Comparison of ENCODE assay signal across 9 cellular contexts in genomic region chr3:9951598-9951961, GRCh38. TPM values are rescaled to one million over a fixed set of nuclear protein-coding genes. Genes with fewer than 3 reads are reported as not detected.
DNase-seq lines count a peak whose midpoint lies in the region; ATAC-seq, FAIRE-seq and TF ChIP-seq lines count a peak whose summit lies in the region.
"Had no signal": no experiment of that assay in that cellular context is flagged by ENCODE, and none has a peak within 500 bp of the region (broad histone marks: within the 10 kb centered on the region; RNA-seq: fewer than 3 reads in every experiment).

No MANE protein-coding gene starts in this region.

- no peaks in the 10 kb centered on the region for H4K20me1 ChIP-seq in HepG2 (ENCODE audit: insufficient read depth, low read length)

- H3K9ac ChIP-seq in HepG2 (ENCODE audit: insufficient read depth, low read depth, low read length), result no peak overlapping the region

- H3K27ac ChIP-seq in A673 (ENCODE audit: low read depth, low read length, poor library complexity, severe bottlenecking) (no peak overlapping the region), HepG2 (ENCODE audit: extremely low read length, insufficient read depth, low read length) (no peak overlapping the region)
- H3K27ac ChIP-seq: epithelial cell of prostate had no signal

- H3K4me1 ChIP-seq in A673 (ENCODE audit: insufficient read depth, low read length, poor library complexity, severe bottlenecking) (no peaks in the 10 kb centered on the region), HepG2 (ENCODE audit: insufficient read depth, low read length) (peaks cover 49% of the 10 kb centered on the region)

- peaks cover 3% of the 10 kb centered on the region for H3K79me2 ChIP-seq in HepG2 (ENCODE audit: insufficient read depth, low read length)

- FAIRE-seq in HepG2 (lab: Jason Lieb, UNC), result no peak

- in situ Hi-C loops in HepG2 (cut with HindIII; ENCODE audit: extremely low pct_ligation_motif_present, low pct_unique_long_range_greater_than_20kb), result no loop called here

- CTCF ChIA-PET in A673 (lab: Charles Lee), result no interaction called here
- CTCF ChIA-PET in HepG2 (lab: Yijun Ruan, JAX; ENCODE audit: low intra/inter-chr PET ratio, low total read pairs), result no interaction called here

- ATAC-seq in GM21723 (IDR thresholded peaks at IDR 0.05; ENCODE audit: unreplicated experiment) (peak; percentile 18), HepG2 (no peak), HG03457 (IDR thresholded peaks at IDR 0.05; ENCODE audit: unreplicated experiment) (no peak), GM18858 (IDR thresholded peaks at IDR 0.05; ENCODE audit: unreplicated experiment) (no peak)
- ATAC-seq in activated naive CD4-positive, alpha-beta T cell treated with anti-CD3 and anti-CD28 coated beads, Interleukin-2, amount 50 U/mL, for 72 hours, result peak; percentile 44 to 61

- BruUV-seq in A673 (replicated peaks; lab: Mats Ljungman, UMichigan), result no TSS peak
- BruUV-seq in HepG2 (replicated peaks; lab: Mats Ljungman, UMichigan), result no TSS peak

- intact Hi-C loops in A673 (cut with micrococcal nuclease; ENCODE audit: unreplicated experiment), result no loop called here
- intact Hi-C loops in HepG2 (cut with micrococcal nuclease; ENCODE audit: unreplicated experiment), result no loop called here

- no peak overlapping the region for H3K4me2 ChIP-seq in HepG2 (ENCODE audit: low read depth, low read length)

- no peak for TF ChIP-seq POLR2A in HepG2 (IDR thresholded peaks at IDR 0.05; ENCODE audit: insufficient read depth in 1 of 2, low read depth in 2 of 2, low read length in 2 of 2)

- H2AFZ ChIP-seq in HepG2 (ENCODE audit: low read length), result no peak overlapping the region

- TF ChIP-seq EP300 in HepG2 (IDR thresholded peaks at IDR 0.05; ENCODE audit: low read depth in 2 of 2, low read length in 2 of 2) (no peak), HepG2 (CRISPR knock-in tag; IDR thresholded peaks at IDR 0.05; ENCODE audit: borderline replicate concordance) (no peak)

- H3K27me3 ChIP-seq in A673 (replicated peaks; ENCODE audit: insufficient read depth, low read depth, low read length, poor library complexity) (no peaks in the 10 kb centered on the region), HepG2 (ENCODE audit: control insufficient read depth in 1 of 2, insufficient read depth in 2 of 2, low read length in 2 of 2) (no peaks in the 10 kb centered on the region)

- no peak for TF ChIP-seq CTCF in A673 (conservative IDR thresholded peaks at IDR 0.05; ENCODE audit: low read depth, low read length)
- TF ChIP-seq CTCF in HepG2 (CRISPR knock-in tag; IDR thresholded peaks at IDR 0.05), result no peak

- DNase-seq in A673 (ENCODE audit: low spot score) (no peak), HepG2 (ENCODE audit: low spot score) (no peak), GDM1 (lab: John Stamatoyannopoulos, UW) (no peak), NCI-H2107 treated with DMSO at 0.1 percent for 48 hours (lab: John Stamatoyannopoulos, UW; ENCODE audit: unreplicated experiment) (no peak)
- peak in 1 of 2 donors; percentile 17 for DNase-seq in activated naive CD4-positive, alpha-beta T cell treated with anti-CD3 and anti-CD28 coated beads, Interleukin-2, amount 50 U/mL, for 72 hours (ENCODE audit: low spot score in 2 of 2)

- H3K4me3 ChIP-seq in A673 (ENCODE audit: low read depth, low read length, poor library complexity, severe bottlenecking), result peak overlapping the region; percentile 60
- no peak overlapping the region for H3K4me3 ChIP-seq in HepG2 (replicated peaks in 1 of 3; ENCODE audit: insufficient read depth in 1 of 3, low read depth in 2 of 3, low read length in 3 of 3)

- H3K9me3 ChIP-seq in A673 (ENCODE audit: low read depth, low read length, poor library complexity, severe bottlenecking) (no peaks in the 10 kb centered on the region), HepG2 (ENCODE audit: low read length) (no peaks in the 10 kb centered on the region)

- H3K9me3 Mint-ChIP-seq in activated naive CD4-positive, alpha-beta T cell treated with anti-CD3 and anti-CD28 coated beads, Interleukin-2, amount 50 U/mL, for 72 hours, result no peaks in the 10 kb centered on the region

- H3K27ac Mint-ChIP-seq in activated naive CD4-positive, alpha-beta T cell treated with anti-CD3 and anti-CD28 coated beads, Interleukin-2, amount 50 U/mL, for 72 hours, result peak overlapping the region; percentile 59 to 86

- WGBS in HepG2 (ENCODE audit: low lambda C conversion rate), result 86% methylated on average over 10 of the region's 10 CpGs

- no peaks in the 10 kb centered on the region for H3K36me3 ChIP-seq in A673 (ENCODE audit: insufficient read depth, low read length, poor library complexity, severe bottlenecking)
- no peaks in the 10 kb centered on the region; a peak in 2 of 5 replicates for H3K36me3 ChIP-seq in HepG2 (replicated peaks in 1 of 2; ENCODE audit: control insufficient read depth in 1 of 2, insufficient read depth in 2 of 2, low read length in 2 of 2)

- no peak for TF ChIP-seq RAD21 in HepG2 (CRISPR knock-in tag; IDR thresholded peaks at IDR 0.05)

- H3K36me3 Mint-ChIP-seq in activated naive CD4-positive, alpha-beta T cell treated with anti-CD3 and anti-CD28 coated beads, Interleukin-2, amount 50 U/mL, for 72 hours, result no peaks in the 10 kb centered on the region

- POLR2A ChIA-PET in A673 (lab: Charles Lee; ENCODE audit: low non-redundant PET), result no interaction called here
- POLR2A ChIA-PET in HepG2 (lab: Yijun Ruan, JAX), result no interaction called here

RNA-seq across cellular contexts. Expression of gene PRRT3, which starts 0.6 kb away (rescaled TPM):
- 1.1 and 1.8 TPM in 2 replicates for total RNA-seq in A673 (2021)
- 1 to 10 TPM; 1.6 to 6.7 TPM for total RNA-seq in activated naive CD4-positive, alpha-beta T cell treated with anti-CD3 and anti-CD28 coated beads, Interleukin-2, amount 50 U/mL, for 72 hours
- total RNA-seq in HepG2 (2016; rRNA removed; fragmentation: Illumina TruSeq; extraction: Trizol), result 0.29 and 0.44 TPM in 2 replicates
- total RNA-seq in HepG2 (2016; cell fraction: cytosol; rRNA removed; fragmentation: Illumina TruSeq; extraction: Trizol; ENCODE audit: low read depth), result 0.30 and 0.44 TPM in 2 replicates
- total RNA-seq in HepG2 (2016; cell fraction: insoluble cytoplasmic fraction; rRNA removed; fragmentation: Illumina TruSeq; extraction: Trizol), result 0.19 and 0.37 TPM in 2 replicates
- 0.37 and 0.41 TPM in 2 replicates for total RNA-seq in HepG2 (2016; cell fraction: membrane; rRNA removed; fragmentation: Illumina TruSeq; extraction: Trizol)
- 0.34 and 0.47 TPM in 2 replicates for total RNA-seq in HepG2 (2016; cell fraction: nucleus; rRNA removed; fragmentation: Illumina TruSeq; extraction: Trizol)
- polyA plus RNA-seq in HepG2 (2011; rRNA removed), result 0.22 and 0.26 TPM in 2 replicates
- 0.21 and 0.32 TPM in 2 replicates for polyA plus RNA-seq in HepG2 (2011; cell fraction: cytosol; rRNA removed)
- polyA plus RNA-seq in HepG2 (2011; cell fraction: nucleus; rRNA removed), result 0.61 and 0.68 TPM in 2 replicates
- polyA plus RNA-seq in HepG2 (2012), result 0.27 and 0.59 TPM in 2 replicates
- 0.18 and 0.20 TPM in 2 replicates for polyA plus RNA-seq in HepG2 (2016; cell fraction: cytosol; fragmentation: Illumina TruSeq; extraction: Trizol; ENCODE audit: low read depth)
- 0.21 and 0.25 TPM in 2 replicates for polyA plus RNA-seq in HepG2 (2016; cell fraction: insoluble cytoplasmic fraction; fragmentation: Illumina TruSeq; extraction: Trizol; ENCODE audit: low read depth)
- polyA plus RNA-seq in HepG2 (2016; cell fraction: membrane; fragmentation: Illumina TruSeq; extraction: Trizol; ENCODE audit: low read depth), result 0.25 and 0.29 TPM in 2 replicates
- 0.30 and 0.43 TPM in 2 replicates for polyA plus RNA-seq in HepG2 (2016; cell fraction: nucleus; fragmentation: Illumina TruSeq; extraction: Trizol; ENCODE audit: insufficient read depth, low read depth)
- polyA minus RNA-seq in HepG2 (2011; rRNA and poly(A)+ RNA removed; ENCODE audit: low replicate concordance), result 0.63 and 0.66 TPM in 2 replicates
- 0.18 and 0.30 TPM in 2 replicates for polyA minus RNA-seq in HepG2 (2011; cell fraction: cytosol; rRNA and poly(A)+ RNA removed)
- 0.75 and 0.90 TPM in 2 replicates for polyA minus RNA-seq in HepG2 (2011; cell fraction: nucleus; rRNA and poly(A)+ RNA removed)

RNA-seq across cellular contexts. Expression of gene CRELD1, which starts 17.9 kb away (rescaled TPM):
- total RNA-seq in A673 (2021), result 13.2 and 20.3 TPM in 2 replicates
- 10 to 100 TPM; 23.8 to 25.0 TPM for total RNA-seq in activated naive CD4-positive, alpha-beta T cell treated with anti-CD3 and anti-CD28 coated beads, Interleukin-2, amount 50 U/mL, for 72 hours
- 12.0 and 27.1 TPM in 2 replicates for total RNA-seq in HepG2 (2016; rRNA removed; fragmentation: Illumina TruSeq; extraction: Trizol)
- 5.5 and 6.3 TPM in 2 replicates for total RNA-seq in HepG2 (2016; cell fraction: cytosol; rRNA removed; fragmentation: Illumina TruSeq; extraction: Trizol; ENCODE audit: low read depth)
- 10.5 and 28.2 TPM in 2 replicates for total RNA-seq in HepG2 (2016; cell fraction: insoluble cytoplasmic fraction; rRNA removed; fragmentation: Illumina TruSeq; extraction: Trizol)
- 8.2 and 8.3 TPM in 2 replicates for total RNA-seq in HepG2 (2016; cell fraction: membrane; rRNA removed; fragmentation: Illumina TruSeq; extraction: Trizol)
- 29.9 and 34.8 TPM in 2 replicates for total RNA-seq in HepG2 (2016; cell fraction: nucleus; rRNA removed; fragmentation: Illumina TruSeq; extraction: Trizol)
- 61.9 and 75.9 TPM in 2 replicates for polyA plus RNA-seq in HepG2 (2011; rRNA removed)
- polyA plus RNA-seq in HepG2 (2011; cell fraction: cytosol; rRNA removed), result 73.8 and 82.2 TPM in 2 replicates
- 172 and 195 TPM in 2 replicates for polyA plus RNA-seq in HepG2 (2011; cell fraction: nucleus; rRNA removed)
- 41.6 and 60.4 TPM in 2 replicates for polyA plus RNA-seq in HepG2 (2012)
- 3.9 and 4.5 TPM in 2 replicates for polyA plus RNA-seq in HepG2 (2016; cell fraction: cytosol; fragmentation: Illumina TruSeq; extraction: Trizol; ENCODE audit: low read depth)
- polyA plus RNA-seq in HepG2 (2016; cell fraction: insoluble cytoplasmic fraction; fragmentation: Illumina TruSeq; extraction: Trizol; ENCODE audit: low read depth), result 9.1 and 10.0 TPM in 2 replicates
- 6.9 and 8.5 TPM in 2 replicates for polyA plus RNA-seq in HepG2 (2016; cell fraction: membrane; fragmentation: Illumina TruSeq; extraction: Trizol; ENCODE audit: low read depth)
- polyA plus RNA-seq in HepG2 (2016; cell fraction: nucleus; fragmentation: Illumina TruSeq; extraction: Trizol; ENCODE audit: insufficient read depth, low read depth), result 74.9 and 77.9 TPM in 2 replicates
- 9.2 and 39.2 TPM in 2 replicates for polyA minus RNA-seq in HepG2 (2011; rRNA and poly(A)+ RNA removed; ENCODE audit: low replicate concordance)
- polyA minus RNA-seq in HepG2 (2011; cell fraction: cytosol; rRNA and poly(A)+ RNA removed), result 10.7 and 13.6 TPM in 2 replicates
- polyA minus RNA-seq in HepG2 (2011; cell fraction: nucleus; rRNA and poly(A)+ RNA removed), result 19.3 and 20.9 TPM in 2 replicates

RNA-seq across cellular contexts. Expression of gene IL17RC, which starts 34.7 kb away (rescaled TPM):
- 9.3 and 15.2 TPM in 2 replicates for total RNA-seq in A673 (2021)
- 1 to 10 TPM in 1 of 2 donors, under 1 TPM in 1; 0.18 to 1.5 TPM for total RNA-seq in activated naive CD4-positive, alpha-beta T cell treated with anti-CD3 and anti-CD28 coated beads, Interleukin-2, amount 50 U/mL, for 72 hours
- total RNA-seq in HepG2 (2016; rRNA removed; fragmentation: Illumina TruSeq; extraction: Trizol), result 10.7 and 20.7 TPM in 2 replicates
- total RNA-seq in HepG2 (2016; cell fraction: cytosol; rRNA removed; fragmentation: Illumina TruSeq; extraction: Trizol; ENCODE audit: low read depth), result 5.7 and 7.7 TPM in 2 replicates
- total RNA-seq in HepG2 (2016; cell fraction: insoluble cytoplasmic fraction; rRNA removed; fragmentation: Illumina TruSeq; extraction: Trizol), result 8.6 and 18.1 TPM in 2 replicates
- total RNA-seq in HepG2 (2016; cell fraction: membrane; rRNA removed; fragmentation: Illumina TruSeq; extraction: Trizol), result 11.4 and 12.8 TPM in 2 replicates
- total RNA-seq in HepG2 (2016; cell fraction: nucleus; rRNA removed; fragmentation: Illumina TruSeq; extraction: Trizol), result 21.6 and 25.0 TPM in 2 replicates
- polyA plus RNA-seq in HepG2 (2011; rRNA removed), result 24.0 and 31.7 TPM in 2 replicates
- polyA plus RNA-seq in HepG2 (2011; cell fraction: cytosol; rRNA removed), result 13.6 and 19.2 TPM in 2 replicates
- polyA plus RNA-seq in HepG2 (2011; cell fraction: nucleus; rRNA removed), result 108 and 112 TPM in 2 replicates
- 13.5 and 15.0 TPM in 2 replicates for polyA plus RNA-seq in HepG2 (2012)
- 4.6 and 5.5 TPM in 2 replicates for polyA plus RNA-seq in HepG2 (2016; cell fraction: cytosol; fragmentation: Illumina TruSeq; extraction: Trizol; ENCODE audit: low read depth)
- polyA plus RNA-seq in HepG2 (2016; cell fraction: insoluble cytoplasmic fraction; fragmentation: Illumina TruSeq; extraction: Trizol; ENCODE audit: low read depth), result 7.3 and 9.2 TPM in 2 replicates
- polyA plus RNA-seq in HepG2 (2016; cell fraction: membrane; fragmentation: Illumina TruSeq; extraction: Trizol; ENCODE audit: low read depth), result 9.4 and 10.5 TPM in 2 replicates
- polyA plus RNA-seq in HepG2 (2016; cell fraction: nucleus; fragmentation: Illumina TruSeq; extraction: Trizol; ENCODE audit: insufficient read depth, low read depth), result 42.0 and 44.2 TPM in 2 replicates
- polyA minus RNA-seq in HepG2 (2011; rRNA and poly(A)+ RNA removed; ENCODE audit: low replicate concordance), result 31.2 and 33.6 TPM in 2 replicates
- polyA minus RNA-seq in HepG2 (2011; cell fraction: cytosol; rRNA and poly(A)+ RNA removed), result 11.5 and 11.9 TPM in 2 replicates
- 21.0 and 29.7 TPM in 2 replicates for polyA minus RNA-seq in HepG2 (2011; cell fraction: nucleus; rRNA and poly(A)+ RNA removed)

RNA-seq across cellular contexts. Expression of gene EMC3, which starts 35.1 kb away (rescaled TPM):
- 43.8 and 59.5 TPM in 2 replicates for total RNA-seq in A673 (2021)
- 10 to 100 TPM; 33.6 to 42.1 TPM for total RNA-seq in activated naive CD4-positive, alpha-beta T cell treated with anti-CD3 and anti-CD28 coated beads, Interleukin-2, amount 50 U/mL, for 72 hours
- 40.8 and 66.8 TPM in 2 replicates for total RNA-seq in HepG2 (2016; rRNA removed; fragmentation: Illumina TruSeq; extraction: Trizol)
- total RNA-seq in HepG2 (2016; cell fraction: cytosol; rRNA removed; fragmentation: Illumina TruSeq; extraction: Trizol; ENCODE audit: low read depth), result 14.6 and 17.1 TPM in 2 replicates
- total RNA-seq in HepG2 (2016; cell fraction: insoluble cytoplasmic fraction; rRNA removed; fragmentation: Illumina TruSeq; extraction: Trizol), result 41.6 and 65.7 TPM in 2 replicates
- 19.9 and 22.1 TPM in 2 replicates for total RNA-seq in HepG2 (2016; cell fraction: membrane; rRNA removed; fragmentation: Illumina TruSeq; extraction: Trizol)
- 47.8 and 53.5 TPM in 2 replicates for total RNA-seq in HepG2 (2016; cell fraction: nucleus; rRNA removed; fragmentation: Illumina TruSeq; extraction: Trizol)
- polyA plus RNA-seq in HepG2 (2011; rRNA removed), result 86.6 and 90.5 TPM in 2 replicates
- 65.3 and 87.0 TPM in 2 replicates for polyA plus RNA-seq in HepG2 (2011; cell fraction: cytosol; rRNA removed)
- 27.6 and 31.9 TPM in 2 replicates for polyA plus RNA-seq in HepG2 (2011; cell fraction: nucleus; rRNA removed)
- polyA plus RNA-seq in HepG2 (2012), result 39.7 and 61.7 TPM in 2 replicates
- 24.0 and 26.2 TPM in 2 replicates for polyA plus RNA-seq in HepG2 (2016; cell fraction: cytosol; fragmentation: Illumina TruSeq; extraction: Trizol; ENCODE audit: low read depth)
- polyA plus RNA-seq in HepG2 (2016; cell fraction: insoluble cytoplasmic fraction; fragmentation: Illumina TruSeq; extraction: Trizol; ENCODE audit: low read depth), result 36.3 and 39.9 TPM in 2 replicates
- 16.5 and 19.2 TPM in 2 replicates for polyA plus RNA-seq in HepG2 (2016; cell fraction: membrane; fragmentation: Illumina TruSeq; extraction: Trizol; ENCODE audit: low read depth)
- polyA plus RNA-seq in HepG2 (2016; cell fraction: nucleus; fragmentation: Illumina TruSeq; extraction: Trizol; ENCODE audit: insufficient read depth, low read depth), result 76.8 and 84.3 TPM in 2 replicates
- polyA minus RNA-seq in HepG2 (2011; rRNA and poly(A)+ RNA removed; ENCODE audit: low replicate concordance), result 52.3 and 99.5 TPM in 2 replicates
- 18.1 and 22.0 TPM in 2 replicates for polyA minus RNA-seq in HepG2 (2011; cell fraction: cytosol; rRNA and poly(A)+ RNA removed)
- polyA minus RNA-seq in HepG2 (2011; cell fraction: nucleus; rRNA and poly(A)+ RNA removed), result 11.1 and 14.2 TPM in 2 replicates

RNA-seq across cellular contexts. Expression of gene IL17RE, which starts 48.9 kb away (rescaled TPM):
- total RNA-seq in A673 (2021) (2.3 and 2.6 TPM in 2 replicates), HepG2 (2016; rRNA removed; fragmentation: Illumina TruSeq; extraction: Trizol) (6.7 and 14.5 TPM in 2 replicates)
- total RNA-seq in activated naive CD4-positive, alpha-beta T cell treated with anti-CD3 and anti-CD28 coated beads, Interleukin-2, amount 50 U/mL, for 72 hours, result 1 to 10 TPM in 1 of 2 donors, under 1 TPM in 1; 0.61 to 1.4 TPM
- total RNA-seq in HepG2 (2016; cell fraction: cytosol; rRNA removed; fragmentation: Illumina TruSeq; extraction: Trizol; ENCODE audit: low read depth), result 2.7 and 3.5 TPM in 2 replicates
- 6.0 and 11.8 TPM in 2 replicates for total RNA-seq in HepG2 (2016; cell fraction: insoluble cytoplasmic fraction; rRNA removed; fragmentation: Illumina TruSeq; extraction: Trizol)
- total RNA-seq in HepG2 (2016; cell fraction: membrane; rRNA removed; fragmentation: Illumina TruSeq; extraction: Trizol), result 4.7 and 5.3 TPM in 2 replicates
- total RNA-seq in HepG2 (2016; cell fraction: nucleus; rRNA removed; fragmentation: Illumina TruSeq; extraction: Trizol), result 15.9 and 16.0 TPM in 2 replicates
- 24.1 and 36.3 TPM in 2 replicates for polyA plus RNA-seq in HepG2 (2011; rRNA removed)
- polyA plus RNA-seq in HepG2 (2011; cell fraction: cytosol; rRNA removed), result 12.1 and 13.8 TPM in 2 replicates
- polyA plus RNA-seq in HepG2 (2011; cell fraction: nucleus; rRNA removed), result 99.7 and 101 TPM in 2 replicates
- 13.7 and 18.1 TPM in 2 replicates for polyA plus RNA-seq in HepG2 (2012)
- 2.0 and 2.3 TPM in 2 replicates for polyA plus RNA-seq in HepG2 (2016; cell fraction: cytosol; fragmentation: Illumina TruSeq; extraction: Trizol; ENCODE audit: low read depth)
- 7.0 and 8.1 TPM in 2 replicates for polyA plus RNA-seq in HepG2 (2016; cell fraction: insoluble cytoplasmic fraction; fragmentation: Illumina TruSeq; extraction: Trizol; ENCODE audit: low read depth)
- 3.3 and 3.7 TPM in 2 replicates for polyA plus RNA-seq in HepG2 (2016; cell fraction: membrane; fragmentation: Illumina TruSeq; extraction: Trizol; ENCODE audit: low read depth)
- polyA plus RNA-seq in HepG2 (2016; cell fraction: nucleus; fragmentation: Illumina TruSeq; extraction: Trizol; ENCODE audit: insufficient read depth, low read depth), result 31.0 and 39.3 TPM in 2 replicates
- 2.4 and 35.1 TPM in 2 replicates for polyA minus RNA-seq in HepG2 (2011; rRNA and poly(A)+ RNA removed; ENCODE audit: low replicate concordance)
- 6.0 and 7.9 TPM in 2 replicates for polyA minus RNA-seq in HepG2 (2011; cell fraction: cytosol; rRNA and poly(A)+ RNA removed)
- polyA minus RNA-seq in HepG2 (2011; cell fraction: nucleus; rRNA and poly(A)+ RNA removed), result 22.7 and 33.4 TPM in 2 replicates

Comparison
In these comparisons a context has a peak if more than half of its experiments do, and no peak if none do; other contexts are left out.
1. ATAC-seq: peak in GM21723 (single experiment) and activated naive CD4-positive, alpha-beta T cell treated with anti-CD3 and anti-CD28 coated beads, Interleukin-2, amount 50 U/mL, for 72 hours (2 of 2); none in HepG2 (single experiment), HG03457 (single experiment) and GM18858 (single experiment).